21 cellular contexts compared by ENCODE assay signal in the genomic region with DNA sequence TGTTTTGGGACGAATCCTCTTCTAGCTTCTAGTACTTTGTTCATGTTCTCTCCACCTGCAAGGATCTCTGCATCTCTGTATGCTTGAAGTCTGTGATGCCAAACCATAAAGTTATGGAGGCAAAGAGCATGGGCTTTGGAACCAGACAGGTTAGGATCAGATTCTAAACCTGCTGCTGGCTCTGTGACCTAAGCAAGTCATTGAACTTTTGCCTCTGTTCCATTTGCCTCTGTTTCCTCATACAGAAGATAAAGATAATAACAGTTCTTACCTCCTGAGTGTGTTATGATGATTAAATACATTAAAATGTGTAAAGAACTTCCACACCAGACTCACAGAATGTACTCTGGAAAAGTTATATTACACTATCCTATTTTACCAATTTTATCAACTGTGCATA.
"Had no signal": no experiment of that assay in that cellular context is flagged by ENCODE, and none has a peak within 500 bp of the region (broad histone marks: within the 10 kb centered on the region; RNA-seq: fewer than 3 reads in every experiment).

No MANE protein-coding gene starts in this region.

- H3K4me3 Mint-ChIP-seq: IgD-negative memory B cell had no signal

- H3K36me3 Mint-ChIP-seq: IgD-negative memory B cell had no signal

- H3K27ac ChIP-seq: KMS-11, RWPE1 had no signal

- DNase-seq: Kasumi-1, NCI-H1092 treated with DMSO at 0.1 percent for 48 hours, NCI-H1436, NCI-H187, NCI-H2029, NCI-H2081 treated with DMSO at 0.1 percent for 48 hours, NCI-H2171, NCI-H226, NCI-H446, NCI-H510A, NCI-H524 treated with DMSO at 0.1 percent for 48 hours, NCI-H774, PC-3, SHP77, SK-N-SH, SW 1271 had no signal

- H3K4me2 ChIP-seq: KMS-11, SK-N-SH had no signal

- H3K27ac Mint-ChIP-seq: IgD-negative memory B cell had no signal

- FAIRE-seq: K562 had no signal

- H3K4me3 ChIP-seq: K562 had no signal

- H3K9ac ChIP-seq: KMS-11, SK-N-SH had no signal

- H3K9me3 ChIP-seq: SK-N-SH had no signal

- H3K9me3 Mint-ChIP-seq: IgD-negative memory B cell had no signal

- ATAC-seq: K562, Panc1, PC-3 had no signal

- H3K4me1 Mint-ChIP-seq: IgD-negative memory B cell had no signal
